Comparison of ENCODE assay signal across 18 cellular contexts in the genomic region with DNA sequence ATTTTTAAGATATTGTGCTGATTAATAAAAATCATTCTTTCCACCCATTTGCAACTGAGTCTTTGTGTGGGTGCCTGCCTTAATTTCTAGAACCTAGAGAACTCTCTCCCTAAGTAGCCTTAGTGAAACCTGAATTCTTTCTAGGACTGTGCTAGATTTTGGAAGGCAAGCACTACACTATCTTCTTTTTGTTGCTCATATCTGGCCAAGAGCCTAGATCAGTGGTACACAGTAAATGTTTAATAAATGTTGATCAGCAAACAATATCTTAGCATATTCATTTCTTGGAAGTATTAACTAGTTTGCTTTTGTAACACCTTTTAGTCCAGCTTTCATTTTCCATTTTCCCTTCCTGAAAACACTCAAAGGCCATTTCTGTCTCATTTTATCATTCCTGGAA.
DNase-seq lines count a peak whose midpoint lies in the region; ATAC-seq and TF ChIP-seq lines count a peak whose summit lies in the region.
"Had no signal": no experiment of that assay in that cellular context is flagged by ENCODE, and none has a peak within 500 bp of the region (broad histone marks: within the 10 kb centered on the region; RNA-seq: fewer than 3 reads in every experiment).

No MANE protein-coding gene starts in this region.

- intact Hi-C loops in tibial artery (cut with DNase I; ENCODE audit: low total_unique reads) (no loop called here), colonic mucosa (cut with DNase I) (no loop called here)

- H3K27me3 ChIP-seq in tibial artery (no peaks in the 10 kb centered on the region), colonic mucosa (no peaks in the 10 kb centered on the region)

- no peak overlapping the region for H3K4me3 Mint-ChIP-seq in activated T-cell treated with anti-CD3 and anti-CD28 coated beads, Interleukin-2, amount 50 U/mL, for 72 hours
- H3K4me3 Mint-ChIP-seq: CD4-positive, alpha-beta T cell had no signal

- H3K4me3 ChIP-seq in LNCaP clone FGC (ENCODE audit: low read depth, low read length), result no peak overlapping the region
- no peak overlapping the region for H3K4me3 ChIP-seq in coronary artery
- no peak overlapping the region for H3K4me3 ChIP-seq in tibial artery
- no peak overlapping the region for H3K4me3 ChIP-seq in colonic mucosa

- no peaks in the 10 kb centered on the region for H3K36me3 Mint-ChIP-seq in activated T-cell treated with anti-CD3 and anti-CD28 coated beads, Interleukin-2, amount 50 U/mL, for 72 hours (ENCODE audit: insufficient read depth in 2 of 2)

- no peak for TF ChIP-seq CTCF in LNCaP clone FGC (IDR thresholded peaks at IDR 0.05; ENCODE audit: control insufficient read depth, extremely low read depth, insufficient read depth)
- TF ChIP-seq CTCF in coronary artery (IDR thresholded peaks at IDR 0.05), result no peak
- no peak for TF ChIP-seq CTCF in tibial artery (IDR thresholded peaks at IDR 0.05)
- no peak for TF ChIP-seq CTCF in colonic mucosa (IDR thresholded peaks at IDR 0.05)

- H3K4me1 ChIP-seq in tibial artery (peaks cover 0 to 70% (median 35%) of the 10 kb centered on the region in 4 donors), colonic mucosa (peaks cover 11% of the 10 kb centered on the region)

- DNase-seq in activated T-cell treated with anti-CD3 and anti-CD28 coated beads, Interleukin-2, amount 50 U/mL, for 72 hours, result no peak
- DNase-seq in activated T-cell treated with anti-CD3 and anti-CD28 coated beads for 4 hours (no peak), LNCaP clone FGC (ENCODE audit: low read depth) (peak; percentile 63), coronary artery (ENCODE audit: low spot score) (no peak), tibial artery (no peak), colonic mucosa (no peak), pons (ENCODE audit: low spot score) (no peak)
- DNase-seq in activated effector memory CD4-positive, alpha-beta T cell treated with Interleukin-2 at 50 U/mL for 16 hours, result no peak
- DNase-seq: Calu3; CD4-positive, alpha-beta T cell; HCEC 1CT; NCI-H1092; NCI-H1694; NCI-H2107; NCI-H345; NCI-H526 treated with DMSO at 0.1 percent for 48 hours; NK-92 treated with Interleukin-12 subunit alpha and Interleukin-12 subunit beta, amount 100 ng/mL, for 24 hours had no signal

- peak overlapping the region; percentile 2 for H3K27ac Mint-ChIP-seq in activated T-cell treated with anti-CD3 and anti-CD28 coated beads, Interleukin-2, amount 50 U/mL, for 72 hours
- H3K27ac Mint-ChIP-seq: CD4-positive, alpha-beta T cell had no signal

- no peak overlapping the region for H3K9ac ChIP-seq in colonic mucosa (ENCODE audit: low read depth in 2 of 2, low read length in 2 of 2)

- H3K9me3 ChIP-seq in tibial artery, result no peaks in the 10 kb centered on the region
- no peaks in the 10 kb centered on the region for H3K9me3 ChIP-seq in colonic mucosa

- no peaks in the 10 kb centered on the region for H3K36me3 ChIP-seq in tibial artery
- H3K36me3 ChIP-seq in colonic mucosa, result no peaks in the 10 kb centered on the region

- ATAC-seq in activated T-cell treated with anti-CD3 and anti-CD28 coated beads, Interleukin-2, amount 50 U/mL, for 72 hours (replicated peaks in 1 of 2), result no peak
- ATAC-seq: PC-3 had no signal

- H3K4me1 Mint-ChIP-seq in activated T-cell treated with anti-CD3 and anti-CD28 coated beads, Interleukin-2, amount 50 U/mL, for 72 hours (ENCODE audit: low read depth), result peaks cover 85% of the 10 kb centered on the region

- H3K27me3 Mint-ChIP-seq in activated T-cell treated with anti-CD3 and anti-CD28 coated beads, Interleukin-2, amount 50 U/mL, for 72 hours (ENCODE audit: low read depth), result no peaks in the 10 kb centered on the region
- H3K27me3 Mint-ChIP-seq: CD4-positive, alpha-beta T cell had no signal

- H3K9me3 Mint-ChIP-seq in activated T-cell treated with anti-CD3 and anti-CD28 coated beads, Interleukin-2, amount 50 U/mL, for 72 hours, result no peaks in the 10 kb centered on the region
- H3K9me3 Mint-ChIP-seq: CD4-positive, alpha-beta T cell had no signal

- H3K27ac ChIP-seq in coronary artery, result peak overlapping the region; percentile 31 to 55
- H3K27ac ChIP-seq in tibial artery, result peak overlapping the region; percentile 82 to 83
- H3K27ac ChIP-seq in colonic mucosa, result no peak overlapping the region
